In the genomic region with DNA sequence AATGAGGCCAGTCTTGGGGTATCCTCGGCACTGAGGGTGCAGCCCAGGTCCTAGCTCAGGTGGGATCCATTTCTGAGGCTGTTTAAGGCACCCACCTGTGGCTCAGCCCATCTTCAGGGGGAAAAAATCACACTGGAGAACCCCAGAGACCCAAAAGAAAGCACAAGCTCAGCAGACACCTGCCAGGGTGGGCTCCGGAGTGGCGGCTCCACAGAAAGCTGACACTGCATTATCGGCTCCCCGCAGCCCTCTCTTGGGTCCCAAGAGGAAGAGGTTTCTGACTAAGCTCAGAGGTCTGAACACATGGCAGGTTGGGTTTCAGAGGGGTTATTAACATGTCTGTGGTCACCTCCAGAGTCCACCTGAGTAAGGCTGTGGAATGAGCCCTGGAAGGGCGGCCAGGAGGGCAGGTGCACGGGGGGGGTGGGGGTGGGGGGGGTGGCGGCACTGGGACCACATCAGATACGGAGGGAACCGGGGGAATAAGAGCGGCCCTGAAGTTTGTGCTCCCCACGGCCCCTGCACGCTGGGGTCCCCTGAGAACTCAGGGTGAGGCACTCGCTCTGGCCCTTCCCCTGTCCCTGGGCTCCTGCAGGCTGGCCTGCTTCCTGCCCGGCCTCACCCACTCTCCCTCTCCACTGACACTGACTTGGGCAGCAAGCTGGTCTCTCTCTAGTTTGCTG, we compare ENCODE assay signal across 1 cellular context.
A peak's percentile ranks its signal among the peaks of the same experiment; 100 is the strongest.
TF ChIP-seq lines count a peak whose summit lies in the region.

No MANE protein-coding gene starts in this region.

TF ChIP-seq in IMR-90, 13 proteins besides CTCF, POLR2A, EP300 and RAD21 (continued from another document):
- TF ChIP-seq MAFK (IDR thresholded peaks at IDR 0.05; ENCODE audit: low read depth, low read length): peak; percentile 63
TF ChIP-seq in IMR-90: peak in this region for 1.
